ENCODE assay signal across 6 cellular contexts in genomic region chr10:129236411-129236810, GRCh38.
"Had no signal": no experiment of that assay in that cellular context is flagged by ENCODE, and none has a peak within 500 bp of the region (broad histone marks: within the 10 kb centered on the region; RNA-seq: fewer than 3 reads in every experiment).

No MANE protein-coding gene starts in this region.

- H3K9me3 Mint-ChIP-seq: GM23338, H9 had no signal

- H3K4me3 ChIP-seq: GM23338, K562 had no signal

- H2AFZ ChIP-seq: GM23338 had no signal

- H3K4me1 Mint-ChIP-seq: H9 had no signal

- H3K4me3 Mint-ChIP-seq: GM23338, H9 had no signal

- DNase-seq: H9, HCEC 1CT, IMR-90, KG1 had no signal

- H3K27ac Mint-ChIP-seq: GM23338, H9 had no signal

- H3K4me2 ChIP-seq: GM23338 had no signal

- ATAC-seq: GM23338, K562 had no signal
